In genomic region chr12:108605000-108605689, GRCh38 we compare ENCODE assay signal across 1 cellular context.
TF ChIP-seq lines count a peak whose summit lies in the region.

No MANE protein-coding gene starts in this region.

TF ChIP-seq in HepG2, 621 proteins besides CTCF, POLR2A, EP300 and RAD21:
- TF ChIP-seq NR2F6 (IDR thresholded peaks at IDR 0.05) (peak; percentile 61), NR2F6 (CRISPR knock-in tag; IDR thresholded peaks at IDR 0.05) (peak; percentile 73), ZBTB14 (CRISPR knock-in tag; IDR thresholded peaks at IDR 0.05) (no peak), NFE2L1 (CRISPR knock-in tag; IDR thresholded peaks at IDR 0.05; ENCODE audit: borderline replicate concordance) (no peak), FOSL1 (CRISPR knock-in tag; IDR thresholded peaks at IDR 0.05; ENCODE audit: borderline replicate concordance) (peak; percentile 49; the same call in 1 of the 2 replicates), MNT (IDR thresholded peaks at IDR 0.05) (0 out of 2 replicates have a peak, but pooled peaks have one; percentile 10), ARID5B (CRISPR knock-in tag; IDR thresholded peaks at IDR 0.05) (peak; percentile 32; the same call in 1 of the 2 replicates), ZNF296 (CRISPR knock-in tag; conservative IDR thresholded peaks at IDR 0.05) (no peak), NCOR1 (IDR thresholded peaks at IDR 0.05; ENCODE audit: borderline replicate concordance, low read length) (peak; percentile 29; the same call in 1 of the 2 replicates), RARA (CRISPR knock-in tag; IDR thresholded peaks at IDR 0.05) (peak; percentile 58), ZNF318 (CRISPR knock-in tag; IDR thresholded peaks at IDR 0.05) (no peak), NR2F1 (CRISPR knock-in tag; IDR thresholded peaks at IDR 0.05) (peak; percentile 82 to 97), FOXP1 (IDR thresholded peaks at IDR 0.05) (no peak), FOXP1 (CRISPR knock-in tag; IDR thresholded peaks at IDR 0.05) (peak; percentile 25; the same call in 1 of the 2 replicates), ZBTB7A (CRISPR knock-in tag; IDR thresholded peaks at IDR 0.05) (no peak), ZFP62 (CRISPR knock-in tag; IDR thresholded peaks at IDR 0.05) (no peak), ZNF7 (CRISPR knock-in tag; IDR thresholded peaks at IDR 0.05) (no peak), ZNF576 (CRISPR knock-in tag; IDR thresholded peaks at IDR 0.05) (no peak), HNF4A (CRISPR knock-in tag; IDR thresholded peaks at IDR 0.05) (peak; percentile 33; the same call in 1 of the 2 replicates), TCF12 (IDR thresholded peaks at IDR 0.05) (peak; percentile 96), TCF12 (CRISPR knock-in tag; IDR thresholded peaks at IDR 0.05) (no peak), CSRNP1 (CRISPR knock-in tag; IDR thresholded peaks at IDR 0.05) (no peak), ZBTB21 (CRISPR knock-in tag; IDR thresholded peaks at IDR 0.05) (no peak), RFX1 (IDR thresholded peaks at IDR 0.05) (peak; percentile 49; the same call in 1 of the 2 replicates), MTF2 (CRISPR knock-in tag; IDR thresholded peaks at IDR 0.05; ENCODE audit: borderline replicate concordance) (no peak), FOSL2 (CRISPR knock-in tag; IDR thresholded peaks at IDR 0.05) (peak; percentile 85)
